1 cellular context compared by ENCODE assay signal in the genomic region with DNA sequence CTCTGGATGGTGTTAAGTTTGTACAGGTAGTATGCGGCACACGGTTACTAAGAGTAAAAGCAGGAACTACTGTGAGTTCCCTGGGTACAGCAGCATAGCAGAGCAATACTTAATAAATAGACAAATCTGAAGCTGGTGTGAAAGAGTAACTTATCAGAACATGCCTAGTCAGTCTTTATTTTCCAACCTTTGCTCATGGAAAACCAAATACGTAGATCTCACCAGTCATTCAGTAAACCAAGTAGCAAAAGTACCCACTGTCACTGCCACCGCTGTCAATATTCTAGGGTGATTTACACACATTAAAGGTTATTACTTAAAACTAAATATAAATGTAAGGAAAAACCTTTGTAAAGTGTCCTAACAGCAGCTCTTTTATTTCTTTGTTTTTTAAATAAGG.
TF ChIP-seq lines count a peak whose summit lies in the region.

No MANE protein-coding gene starts in this region.

TF ChIP-seq in IMR-90, 13 proteins besides CTCF, POLR2A, EP300 and RAD21 (continued from another document):
- TF ChIP-seq RFX5 (IDR thresholded peaks at IDR 0.05; ENCODE audit: low read depth, low read length) = no peak
